Comparison of ENCODE assay signal across 35 cellular contexts in the genomic region with DNA sequence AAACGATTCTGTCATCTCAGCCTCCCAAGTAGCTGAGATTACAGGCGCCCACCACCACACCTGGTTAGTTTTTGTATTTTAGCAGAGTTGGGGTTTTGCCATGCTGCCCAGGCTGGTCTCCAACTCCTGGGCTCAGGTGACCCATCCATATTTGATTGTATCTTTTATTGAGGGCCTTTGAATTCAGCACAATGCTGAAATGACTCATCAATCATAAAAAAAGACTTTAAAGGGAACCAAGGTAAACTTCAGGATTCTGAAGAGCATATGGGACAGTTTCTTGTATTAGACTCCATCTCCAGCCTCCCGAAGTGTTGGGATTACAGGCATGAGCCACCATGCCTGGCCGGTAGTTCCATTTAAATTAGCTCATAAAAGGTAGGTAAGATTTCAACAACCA.
DNase-seq lines count a peak whose midpoint lies in the region; ATAC-seq and TF ChIP-seq lines count a peak whose summit lies in the region.
"Had no signal": no experiment of that assay in that cellular context is flagged by ENCODE, and none has a peak within 500 bp of the region (broad histone marks: within the 10 kb centered on the region; RNA-seq: fewer than 3 reads in every experiment).

No MANE protein-coding gene starts in this region.

- 0 out of 2 replicates have a peak overlapping the region, but pooled peaks have one; percentile 7 for H3K4me2 ChIP-seq in HCT116 (ENCODE audit: low read length)
- H3K4me2 ChIP-seq in PC-3 (ENCODE audit: low read length) = no peak overlapping the region
- H3K4me2 ChIP-seq: A549; BLaER1; BLaER1 treated with 17β-estradiol and CSF1 and Interleukin-3, amounts not matched to agents 10 nM and 100 nM had no signal

- H3K9me2 ChIP-seq in HCT116 (ENCODE audit: insufficient read depth) (no peaks in the 10 kb centered on the region), PC-3 (replicated peaks; ENCODE audit: low read length) (no peaks in the 10 kb centered on the region)

- no peaks in the 10 kb centered on the region for H3K36me3 Mint-ChIP-seq in endodermal cell (ENCODE audit: low read depth)
- H3K36me3 Mint-ChIP-seq in activated CD4-positive, alpha-beta memory T cell treated with anti-CD3 and anti-CD28 coated beads, Interleukin-2, amount 10 ng/mL, durations not matched to agents 7 days and 5 days (ENCODE audit: low read depth) = no peaks in the 10 kb centered on the region
- H3K36me3 Mint-ChIP-seq: CD14-positive monocyte; CD4-positive, alpha-beta memory T cell; CD4-positive, CD25-positive, alpha-beta regulatory T cell; CD8-positive, alpha-beta memory T cell; CD8-positive, alpha-beta T cell had no signal

- TF ChIP-seq RAD21 in HCT116 (IDR thresholded peaks at IDR 0.05; ENCODE audit: low read depth) = no peak

- ATAC-seq in HCT116 (no peak; the same call in 1 of the 2 replicates), PC-3 (peak; percentile 75), HG03196 (IDR thresholded peaks at IDR 0.05; ENCODE audit: unreplicated experiment) (no peak)
- ATAC-seq: A549; CD8-positive, alpha-beta T cell had no signal

- H3K27me3 Mint-ChIP-seq in endodermal cell (ENCODE audit: insufficient read depth) = peaks cover 10% of the 10 kb centered on the region
- peaks cover 35% of the 10 kb centered on the region for H3K27me3 Mint-ChIP-seq in activated CD4-positive, alpha-beta memory T cell treated with anti-CD3 and anti-CD28 coated beads, Interleukin-2, amount 10 ng/mL, durations not matched to agents 7 days and 5 days

- CTCF ChIA-PET in HCT116 (lab: Charles Lee) (no interaction called here), PC-3 (lab: Charles Lee) (no interaction called here)
- CTCF ChIA-PET in activated CD4-positive, alpha-beta memory T cell treated with anti-CD3 and anti-CD28 coated beads, Interleukin-2, amount 10 ng/mL, durations not matched to agents 7 days and 5 days (lab: Charles Lee) = no interaction called here

- intact Hi-C loops in HCT116 (cut with micrococcal nuclease) = no loop called here
- intact Hi-C loops in PC-3 (cut with micrococcal nuclease) = no loop called here
- intact Hi-C loops in prostate gland (cut with DNase I) = no loop called here

- no peak overlapping the region for H3K27ac Mint-ChIP-seq in endodermal cell
- H3K27ac Mint-ChIP-seq in activated CD4-positive, alpha-beta memory T cell treated with anti-CD3 and anti-CD28 coated beads, Interleukin-2, amount 10 ng/mL, durations not matched to agents 7 days and 5 days = no peak overlapping the region
- H3K27ac Mint-ChIP-seq: B cell; CD14-positive monocyte; CD4-positive, alpha-beta memory T cell; CD4-positive, alpha-beta T cell; CD8-positive, alpha-beta memory T cell; CD8-positive, alpha-beta T cell had no signal

- WGBS in endodermal cell (ENCODE audit: insufficient coverage in 1 of 2, insufficient read length in 1 of 2), 2 experiments = 96 to 97% methylated on average over 4 of the region's 4 CpGs
- 66% methylated on average over 4 of the region's 4 CpGs for WGBS in prostate gland

- no peaks in the 10 kb centered on the region for H3F3A ChIP-seq in PC-3 (ENCODE audit: low read length, unreplicated experiment)

- H3K36me3 ChIP-seq in HCT116 (ENCODE audit: control insufficient read depth in 1 of 2, insufficient read depth in 2 of 2, low read length in 2 of 2) (no peaks in the 10 kb centered on the region), PC-3 (ENCODE audit: low read depth, low read length) (no peaks in the 10 kb centered on the region), endodermal cell (ENCODE audit: control insufficient read depth, insufficient read depth, low read length) (no peaks in the 10 kb centered on the region), prostate gland (no peaks in the 10 kb centered on the region)
- H3K36me3 ChIP-seq: BE2C; BLaER1; BLaER1 treated with 17β-estradiol and CSF1 and Interleukin-3, amounts not matched to agents 10 nM and 100 nM had no signal

- no peaks in the 10 kb centered on the region for H3K9me3 ChIP-seq in HCT116 (ENCODE audit: control insufficient read depth in 1 of 2, insufficient read depth in 1 of 2, low read depth in 1 of 2, low read length in 2 of 2)
- no peaks in the 10 kb centered on the region for H3K9me3 ChIP-seq in PC-3 (ENCODE audit: low read length)
- no peaks in the 10 kb centered on the region for H3K9me3 ChIP-seq in endodermal cell (ENCODE audit: control insufficient read depth, low read length)
- H3K9me3 ChIP-seq in prostate gland = no peaks in the 10 kb centered on the region
- H3K9me3 ChIP-seq: A549, BE2C, BLaER1, Caco-2 had no signal

- peaks cover 5% of the 10 kb centered on the region for H3K4me1 Mint-ChIP-seq in endodermal cell
- H3K4me1 Mint-ChIP-seq in activated CD4-positive, alpha-beta memory T cell treated with anti-CD3 and anti-CD28 coated beads, Interleukin-2, amount 10 ng/mL, durations not matched to agents 7 days and 5 days = no peaks in the 10 kb centered on the region
- H3K4me1 Mint-ChIP-seq: B cell; CD8-positive, alpha-beta memory T cell had no signal

- H3K4me1 ChIP-seq in HCT116 (ENCODE audit: control insufficient read depth in 1 of 2, insufficient read depth in 2 of 2, low read length in 2 of 2) (peaks cover 22 to 31% of the 10 kb centered on the region in 2 experiments), PC-3 (ENCODE audit: insufficient read depth, low read length) (no peaks in the 10 kb centered on the region), endodermal cell (ENCODE audit: control insufficient read depth, insufficient read depth, low read length) (no peaks in the 10 kb centered on the region), prostate gland (replicated peaks) (no peaks in the 10 kb centered on the region)
- H3K4me1 ChIP-seq: A549, BE2C, BLaER1, Caco-2 had no signal

- BruUV-seq in HCT116 (replicated peaks; lab: Mats Ljungman, UMichigan) (no TSS peak), PC-3 (replicated peaks; lab: Mats Ljungman, UMichigan) (no TSS peak)

- POLR2A ChIA-PET in HCT116 (lab: Charles Lee) = no interaction called here
- POLR2A ChIA-PET in PC-3 (lab: Charles Lee; ENCODE audit: unreplicated experiment) = no interaction called here
- POLR2A ChIA-PET in activated CD4-positive, alpha-beta memory T cell treated with anti-CD3 and anti-CD28 coated beads, Interleukin-2, amount 10 ng/mL, durations not matched to agents 7 days and 5 days (lab: Charles Lee) = no interaction called here

- H3K4me3 Mint-ChIP-seq in endodermal cell = no peak overlapping the region
- H3K4me3 Mint-ChIP-seq in activated CD4-positive, alpha-beta memory T cell treated with anti-CD3 and anti-CD28 coated beads, Interleukin-2, amount 10 ng/mL, durations not matched to agents 7 days and 5 days = no peak overlapping the region
- H3K4me3 Mint-ChIP-seq: B cell; CD14-positive monocyte; CD4-positive, alpha-beta memory T cell; CD4-positive, alpha-beta T cell; CD4-positive, CD25-positive, alpha-beta regulatory T cell; CD8-positive, alpha-beta memory T cell; CD8-positive, alpha-beta T cell had no signal

- H3K9ac ChIP-seq in HCT116 (ENCODE audit: low read length) (no peak overlapping the region), PC-3 (ENCODE audit: low read length) (no peak overlapping the region), endodermal cell (ENCODE audit: extremely low read depth, low read length, poor library complexity, severe bottlenecking) (no peak overlapping the region)
- H3K9ac ChIP-seq: BLaER1; BLaER1 treated with 17β-estradiol and CSF1 and Interleukin-3, amounts not matched to agents 10 nM and 100 nM had no signal

- peaks cover 5% of the 10 kb centered on the region for H3K9me3 Mint-ChIP-seq in endodermal cell
- no peaks in the 10 kb centered on the region for H3K9me3 Mint-ChIP-seq in activated CD4-positive, alpha-beta memory T cell treated with anti-CD3 and anti-CD28 coated beads, Interleukin-2, amount 10 ng/mL, durations not matched to agents 7 days and 5 days
- H3K9me3 Mint-ChIP-seq: CD4-positive, alpha-beta T cell; CD8-positive, alpha-beta T cell had no signal

- TF ChIP-seq CTCF in HCT116 (IDR thresholded peaks at IDR 0.05 in 2 of 3, conservative IDR thresholded peaks at IDR 0.05 in 1 of 3; ENCODE audit: borderline replicate concordance in 1 of 3, insufficient read depth in 1 of 3, low read depth in 2 of 3, low read length in 2 of 3) (no peak), PC-3 (conservative IDR thresholded peaks at IDR 0.05; ENCODE audit: low read depth, low read length) (no peak), endodermal cell (conservative IDR thresholded peaks at IDR 0.05) (no peak), prostate gland (IDR thresholded peaks at IDR 0.05) (no peak)

- H4K20me1 ChIP-seq in HCT116 (ENCODE audit: insufficient read depth) (no peaks in the 10 kb centered on the region), PC-3 (ENCODE audit: low read length) (no peaks in the 10 kb centered on the region)
- H4K20me1 ChIP-seq: BLaER1; BLaER1 treated with 17β-estradiol and CSF1 and Interleukin-3, amounts not matched to agents 10 nM and 100 nM had no signal

- H3K79me2 ChIP-seq in HCT116 (ENCODE audit: insufficient read depth, low read length) (no peaks in the 10 kb centered on the region), PC-3 (ENCODE audit: low read length) (no peaks in the 10 kb centered on the region)

- no peak overlapping the region for H3K27ac ChIP-seq in HCT116 (ENCODE audit: low read depth, low read length)
- no peak overlapping the region for H3K27ac ChIP-seq in PC-3 (ENCODE audit: low read length)
- H3K27ac ChIP-seq in endodermal cell (ENCODE audit: low read depth, low read length) = no peak overlapping the region
- H3K27ac ChIP-seq in prostate gland = no peak overlapping the region
- H3K27ac ChIP-seq: 22Rv1; A549; BLaER1; BLaER1 treated with 17β-estradiol and CSF1 and Interleukin-3, amounts not matched to agents 10 nM and 100 nM; C4-2B had no signal

- RAD21 ChIA-PET in HCT116 (lab: Charles Lee; ENCODE audit: low non-redundant PET in 1 of 2, low total read pairs in 2 of 2, uncharacterized antibody in 2 of 2, unreplicated experiment in 2 of 2) = interaction anchor here in 1 of 2 experiments (0.7 kb wide), 1 partner anchor 12 kb away, joined by 3 read pairs; no protein-coding TSS in a partner anchor

- H2AFZ ChIP-seq in HCT116 (ENCODE audit: low read depth, low read length, poor library complexity, severe bottlenecking) = no peak overlapping the region
- no peak overlapping the region for H2AFZ ChIP-seq in PC-3 (ENCODE audit: low read length)

- DNase-seq in HCT116 (ENCODE audit: low read depth, low spot score) = no peak
- DNase-seq in PC-3 = peak; percentile 55
- peak; percentile 56 for DNase-seq in SW480 (ENCODE audit: low spot score)
- peak; percentile 7 for DNase-seq in endodermal cell
- DNase-seq in prostate gland (ENCODE audit: low spot score) = no peak
- DNase-seq in SKM-1 treated with dmso at 0.1 percent for 144 hours (lab: John Stamatoyannopoulos, UW; ENCODE audit: unreplicated experiment) = no peak
- no peak for DNase-seq in activated CD4-positive, alpha-beta memory T cell treated with anti-CD3 and anti-CD28 coated beads, Interleukin-2, amount 10 ng/mL, durations not matched to agents 7 days and 5 days
- DNase-seq: 8988T; ACHN; AML-193; BE2C; C1 segment of cervical spinal cord; Caco-2; Calu3; CD4-positive, alpha-beta memory T cell; CD4-positive, alpha-beta T cell; CD4-positive, CD25-positive, alpha-beta regulatory T cell; CD8-positive, alpha-beta memory T cell; CD8-positive, alpha-beta T cell; COR-L47; DMS 273 treated with DMSO at 0.1 percent for 48 hours; DMS153; DMS53; DMS79; DMS79 treated with DMSO at 0.1 percent for 48 hours; DND-41; EL had no signal

- TF ChIP-seq POLR2A in HCT116 (IDR thresholded peaks at IDR 0.05; ENCODE audit: borderline replicate concordance, extremely low read depth, insufficient read depth, insufficient read length) = no peak
- TF ChIP-seq POLR2A in prostate gland (IDR thresholded peaks at IDR 0.05) = no peak

- H3K27me3 ChIP-seq in HCT116 (ENCODE audit: insufficient read depth, low read length) = no peaks in the 10 kb centered on the region
- H3K27me3 ChIP-seq in PC-3 (ENCODE audit: low read length) = no peaks in the 10 kb centered on the region
- no peaks in the 10 kb centered on the region for H3K27me3 ChIP-seq in endodermal cell (ENCODE audit: control insufficient read depth, insufficient read depth, low read length, poor library complexity, severe bottlenecking)
- H3K27me3 ChIP-seq in prostate gland (replicated peaks; ENCODE audit: insufficient read depth) = no peaks in the 10 kb centered on the region
- H3K27me3 ChIP-seq: BE2C; BLaER1; BLaER1 treated with 17β-estradiol and CSF1 and Interleukin-3, amounts not matched to agents 10 nM and 100 nM had no signal

- H3K4me3 ChIP-seq in HCT116 (replicated peaks in 1 of 2; ENCODE audit: low read depth in 1 of 2, low read length in 2 of 2) (no peak overlapping the region), PC-3 (ENCODE audit: low read length) (no peak overlapping the region), endodermal cell (ENCODE audit: low read length) (no peak overlapping the region), prostate gland (no peak overlapping the region)
- H3K4me3 ChIP-seq: A549; BLaER1; BLaER1 treated with 17β-estradiol and CSF1 and Interleukin-3, amounts not matched to agents 10 nM and 100 nM had no signal

Comparison
In these comparisons a context has a peak if more than half of its experiments do, and no peak if none do; other contexts are left out.
1. DNase-seq: peak in PC-3 (single experiment), SW480 (single experiment) and endodermal cell (single experiment); none in HCT116 (single experiment), prostate gland (single experiment), SKM-1 treated with dmso at 0.1 percent for 144 hours (single experiment) and activated CD4-positive, alpha-beta memory T cell treated with anti-CD3 and anti-CD28 coated beads, Interleukin-2, amount 10 ng/mL, durations not matched to agents 7 days and 5 days (single experiment).